ENCODE assay signal across 8 cellular contexts in the genomic region with DNA sequence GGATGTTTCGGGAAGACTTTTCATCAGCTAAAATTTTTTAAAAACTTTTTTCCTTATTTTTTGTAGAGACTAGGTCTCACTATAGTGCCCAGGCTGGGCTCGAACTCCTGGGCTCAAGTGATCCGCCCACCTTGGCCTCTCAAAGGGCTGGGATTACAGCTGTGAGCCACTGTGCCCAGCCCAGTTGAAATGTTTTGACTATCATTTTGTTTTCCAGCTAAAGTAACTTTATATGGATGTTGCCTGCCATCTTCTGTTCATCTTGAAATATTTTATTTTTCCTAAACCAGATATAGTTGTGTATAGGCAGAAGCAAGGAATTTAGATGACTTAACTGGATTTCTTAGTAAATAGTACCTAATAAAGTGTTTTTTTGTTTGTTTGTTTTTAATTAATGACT. TPM values are rescaled to one million over a fixed set of nuclear protein-coding genes. Genes with fewer than 3 reads are reported as not detected.
DNase-seq lines count a peak whose midpoint lies in the region; ATAC-seq, FAIRE-seq and TF ChIP-seq lines count a peak whose summit lies in the region.
"Had no signal": no experiment of that assay in that cellular context is flagged by ENCODE, and none has a peak within 500 bp of the region (broad histone marks: within the 10 kb centered on the region; RNA-seq: fewer than 3 reads in every experiment).

No MANE protein-coding gene starts in this region.

- H3K4me2 ChIP-seq in Karpas-422 (ENCODE audit: low read depth, low read length, poor library complexity, severe bottlenecking) (no peak overlapping the region), astrocyte (ENCODE audit: low read length) (no peak overlapping the region)

- no peak overlapping the region for H3K4me3 ChIP-seq in Karpas-422 (ENCODE audit: low read length)
- no peak overlapping the region for H3K4me3 ChIP-seq in astrocyte (ENCODE audit: insufficient read depth, low read depth, low read length)
- H3K4me3 ChIP-seq in right atrium auricular region = no peak overlapping the region
- no peak overlapping the region for H3K4me3 ChIP-seq in suprapubic skin

- H3K36me3 Mint-ChIP-seq in astrocyte (ENCODE audit: low read depth, unreplicated experiment) = peaks cover 2% of the 10 kb centered on the region
- peaks cover 4% of the 10 kb centered on the region for H3K36me3 Mint-ChIP-seq in T-helper 2 cell treated with Interferon-gamma antibody and Interleukin-4, amounts not matched to agents 5 μg/mL and 100 μg/mL, for 36 hours (ENCODE audit: low read depth)

- H3K9me3 ChIP-seq in Karpas-422 (ENCODE audit: low read length) (no peaks in the 10 kb centered on the region), astrocyte (ENCODE audit: insufficient read depth, low read depth, low read length) (no peaks in the 10 kb centered on the region), right atrium auricular region (no peaks in the 10 kb centered on the region), suprapubic skin (no peaks in the 10 kb centered on the region)

- H3K36me3 ChIP-seq in Karpas-422 (ENCODE audit: insufficient read depth, low read length) = no peaks in the 10 kb centered on the region
- H3K36me3 ChIP-seq in astrocyte (ENCODE audit: insufficient read depth, low read length) = no peaks in the 10 kb centered on the region
- H3K36me3 ChIP-seq in right atrium auricular region = peaks cover 9% of the 10 kb centered on the region
- H3K36me3 ChIP-seq in suprapubic skin = peaks cover 14% of the 10 kb centered on the region

- peak; percentile 55 for DNase-seq in Karpas-422
- DNase-seq in astrocyte (ENCODE audit: low read depth) = peak; percentile 24
- peak; percentile 67 for DNase-seq in right atrium auricular region (ENCODE audit: low spot score)
- no peak for DNase-seq in suprapubic skin (ENCODE audit: low spot score in 2 of 2)
- DNase-seq in NCI-H146 treated with DMSO at 0.1 percent for 48 hours (lab: John Stamatoyannopoulos, UW; ENCODE audit: unreplicated experiment) = no peak
- DNase-seq in T-helper 2 cell treated with Interferon-gamma antibody and Interleukin-4, amounts not matched to agents 5 μg/mL and 100 μg/mL, for 36 hours (ENCODE audit: low spot score) = no peak
- DNase-seq: NCI-H187 treated with DMSO at 0.1 percent for 48 hours had no signal

- H3K9me2 ChIP-seq in Karpas-422 (replicated peaks; ENCODE audit: insufficient read depth, low read length) = no peaks in the 10 kb centered on the region

- no peaks in the 10 kb centered on the region for H3K27me3 Mint-ChIP-seq in astrocyte (ENCODE audit: low read depth, unreplicated experiment)
- H3K27me3 Mint-ChIP-seq in T-helper 2 cell treated with Interferon-gamma antibody and Interleukin-4, amounts not matched to agents 5 μg/mL and 100 μg/mL, for 36 hours (ENCODE audit: low read depth) = no peaks in the 10 kb centered on the region

- ATAC-seq in HG03354 (IDR thresholded peaks at IDR 0.05; ENCODE audit: poor library complexity, severe bottlenecking, unreplicated experiment) = no peak

- FAIRE-seq in astrocyte (lab: Jason Lieb, UNC) = no peak

- H3K9ac ChIP-seq in Karpas-422 (ENCODE audit: low read length) (no peak overlapping the region), astrocyte (ENCODE audit: low read length) (no peak overlapping the region)

- H3K27ac Mint-ChIP-seq in astrocyte (ENCODE audit: unreplicated experiment) = no peak overlapping the region
- H3K27ac Mint-ChIP-seq in T-helper 2 cell treated with Interferon-gamma antibody and Interleukin-4, amounts not matched to agents 5 μg/mL and 100 μg/mL, for 36 hours = no peak overlapping the region

- H3K27me3 ChIP-seq in Karpas-422 (ENCODE audit: low read length) = no peaks in the 10 kb centered on the region
- no peaks in the 10 kb centered on the region for H3K27me3 ChIP-seq in astrocyte (ENCODE audit: insufficient read depth, low read length)
- no peaks in the 10 kb centered on the region for H3K27me3 ChIP-seq in right atrium auricular region
- H3K27me3 ChIP-seq in suprapubic skin = no peaks in the 10 kb centered on the region

- TF ChIP-seq CTCF in astrocyte (IDR thresholded peaks at IDR 0.05; ENCODE audit: insufficient read depth, low read depth, low read length) (peak; percentile 14), right atrium auricular region (IDR thresholded peaks at IDR 0.05) (peak in 1 of 2 donors; percentile 43), suprapubic skin (IDR thresholded peaks at IDR 0.05) (no peak)

- no peak for TF ChIP-seq POLR2A in suprapubic skin (IDR thresholded peaks at IDR 0.05)

- no peaks in the 10 kb centered on the region for H4K20me1 ChIP-seq in Karpas-422 (ENCODE audit: insufficient read depth, low read depth, low read length)
- H4K20me1 ChIP-seq in astrocyte (ENCODE audit: insufficient read depth, low read length) = no peaks in the 10 kb centered on the region

- H3K79me2 ChIP-seq in Karpas-422 (ENCODE audit: low read length) = no peaks in the 10 kb centered on the region
- no peaks in the 10 kb centered on the region for H3K79me2 ChIP-seq in astrocyte (ENCODE audit: insufficient read depth, low read length)

- no peaks in the 10 kb centered on the region for H3K4me1 Mint-ChIP-seq in astrocyte (ENCODE audit: low read depth, unreplicated experiment)
- H3K4me1 Mint-ChIP-seq in T-helper 2 cell treated with Interferon-gamma antibody and Interleukin-4, amounts not matched to agents 5 μg/mL and 100 μg/mL, for 36 hours (ENCODE audit: low read depth) = no peaks in the 10 kb centered on the region

- WGBS in suprapubic skin = 40% methylated on average over 3 of the region's 3 CpGs

- H3K4me3 Mint-ChIP-seq in astrocyte (ENCODE audit: unreplicated experiment) = no peak overlapping the region
- no peak overlapping the region for H3K4me3 Mint-ChIP-seq in T-helper 2 cell treated with Interferon-gamma antibody and Interleukin-4, amounts not matched to agents 5 μg/mL and 100 μg/mL, for 36 hours

- H3K27ac ChIP-seq in Karpas-422 (ENCODE audit: low read length) = peak overlapping the region; percentile 4; the same call in 1 of the 2 replicates
- no peak overlapping the region for H3K27ac ChIP-seq in astrocyte (ENCODE audit: low read depth, low read length)
- peak overlapping the region; percentile 29 to 56 for H3K27ac ChIP-seq in right atrium auricular region
- H3K27ac ChIP-seq in suprapubic skin = peak overlapping the region; percentile 54

- peak overlapping the region; percentile 5; the same call in 1 of the 2 replicates for H2AFZ ChIP-seq in Karpas-422 (ENCODE audit: low read length)
- H2AFZ ChIP-seq in astrocyte (ENCODE audit: low read depth, low read length) = no peak overlapping the region

- no peaks in the 10 kb centered on the region for H3K9me3 Mint-ChIP-seq in astrocyte (ENCODE audit: unreplicated experiment)
- no peaks in the 10 kb centered on the region for H3K9me3 Mint-ChIP-seq in T-helper 2 cell treated with Interferon-gamma antibody and Interleukin-4, amounts not matched to agents 5 μg/mL and 100 μg/mL, for 36 hours

- no peak for TF ChIP-seq EP300 in suprapubic skin (IDR thresholded peaks at IDR 0.05)

- H3K4me1 ChIP-seq in Karpas-422 (ENCODE audit: low read length) (peaks cover 68% of the 10 kb centered on the region), astrocyte (ENCODE audit: insufficient read depth, low read length) (no peaks in the 10 kb centered on the region), right atrium auricular region (no peaks in the 10 kb centered on the region), suprapubic skin (no peaks in the 10 kb centered on the region)

RNA-seq across cellular contexts. Expression of a gene that starts 7.0 kb away (rescaled TPM):
- 24.7 and 51.9 TPM in 2 replicates for total RNA-seq in Karpas-422 (2014; rRNA removed; shearing (Covaris generic); ENCODE audit: low replicate concordance)
- total RNA-seq in astrocyte (13.2 and 13.7 TPM in 2 replicates), right atrium auricular region (10 to 100 TPM; 24.3 to 27.1 TPM), suprapubic skin (10 to 100 TPM; 17.8 to 45.1 (median 28.6) TPM)

RNA-seq across cellular contexts. Expression of a gene that starts 7.2 kb away (rescaled TPM):
- total RNA-seq in Karpas-422 (2014; rRNA removed; shearing (Covaris generic); ENCODE audit: low replicate concordance) = 25.4 and 34.0 TPM in 2 replicates
- total RNA-seq in astrocyte = 5.6 and 5.8 TPM in 2 replicates
- 10 to 100 TPM in 1 of 2 donors, 1 to 10 TPM in 1; 7.3 to 12.4 TPM for total RNA-seq in right atrium auricular region
- total RNA-seq in suprapubic skin = 10 to 100 TPM in 2 of 4 donors, 1 to 10 TPM in 2; 5.3 to 19.8 (median 11.0) TPM

RNA-seq across cellular contexts. Expression of a gene that starts 58.9 kb away (rescaled TPM):
- 34.3 and 75.2 TPM in 2 replicates for total RNA-seq in Karpas-422 (2014; rRNA removed; shearing (Covaris generic); ENCODE audit: low replicate concordance)
- total RNA-seq in astrocyte (26.8 and 30.8 TPM in 2 replicates), right atrium auricular region (10 to 100 TPM; 14.8 to 22.3 TPM), suprapubic skin (10 to 100 TPM; 26.1 to 86.5 (median 35.3) TPM)

Comparison
In these comparisons a context has a peak if more than half of its experiments do, and no peak if none do; other contexts are left out.
1. DNase-seq: peak in Karpas-422 (single experiment), astrocyte (single experiment) and right atrium auricular region (single experiment); none in suprapubic skin (0 of 2), NCI-H146 treated with DMSO at 0.1 percent for 48 hours (single experiment) and T-helper 2 cell treated with Interferon-gamma antibody and Interleukin-4, amounts not matched to agents 5 μg/mL and 100 μg/mL, for 36 hours (single experiment).